In genomic region chr16:66525396-66526180, GRCh38 we compare ENCODE assay signal across 11 cellular contexts. TPM values are rescaled to one million over a fixed set of nuclear protein-coding genes. Genes with fewer than 3 reads are reported as not detected.
DNase-seq lines count a peak whose midpoint lies in the region; ATAC-seq and TF ChIP-seq lines count a peak whose summit lies in the region.
"Had no signal": no experiment of that assay in that cellular context is flagged by ENCODE, and none has a peak within 500 bp of the region (broad histone marks: within the 10 kb centered on the region; RNA-seq: fewer than 3 reads in every experiment).

No MANE protein-coding gene starts in this region.

- BruUV-seq in mammary epithelial cell (replicated peaks; lab: Mats Ljungman, UMichigan): no TSS peak

- 51% methylated on average over 9 of the region's 9 CpGs for WGBS in mammary epithelial cell (ENCODE audit: low coverage, missing lambda C conversion rate)
- no CpG with 5 or more reads among the region's 9 CpGs for WGBS in trophoblast cell (ENCODE audit: extremely low coverage, insufficient coverage, insufficient read length)
- WGBS in SK-N-SH (ENCODE audit: low lambda C conversion rate): 87% methylated on average over 7 of the region's 9 CpGs

- no peaks in the 10 kb centered on the region for H3K9me3 Mint-ChIP-seq in CD8-positive, alpha-beta memory T cell

- H4K8ac ChIP-seq in trophoblast cell (ENCODE audit: low read depth, low read length): no peak overlapping the region

- DNase-seq in CD8-positive, alpha-beta memory T cell: no peak
- DNase-seq in NB4 (ENCODE audit: low read depth) (peak; percentile 86), mammary epithelial cell (peak; percentile 93), trophoblast cell (peak; percentile 92 to 94), SK-N-SH (no peak)
- DNase-seq: NCI-H510A had no signal

- POLR2A ChIA-PET in CD8-positive, alpha-beta memory T cell (lab: Charles Lee): interaction anchor here (0.6 to 1.9 kb wide), 2 partner anchors 17 to 27 kb away, joined by 3 to 5 read pairs; partner anchors contain the start of gene CKLF
- POLR2A ChIA-PET in SK-N-SH (lab: Yijun Ruan, JAX): no interaction called here

- peak overlapping the region in 2 of 7 donors; percentile 15 to 41 for H3K4me3 Mint-ChIP-seq in CD8-positive, alpha-beta memory T cell

- TF ChIP-seq CTCF in NB4 (IDR thresholded peaks at IDR 0.05; ENCODE audit: low read depth, low read length) (no peak), mammary epithelial cell (conservative IDR thresholded peaks at IDR 0.05 in 1 of 2, IDR thresholded peaks at IDR 0.05 in 1 of 2; ENCODE audit: extremely low read depth in 1 of 2, insufficient read depth in 1 of 2, low read depth in 1 of 2, low read length in 2 of 2) (no peak), SK-N-SH (IDR thresholded peaks at IDR 0.05) (no peak)

- peaks cover 4% of the 10 kb centered on the region for H3K79me1 ChIP-seq in trophoblast cell (ENCODE audit: low read length)

- TF ChIP-seq RAD21 in SK-N-SH (IDR thresholded peaks at IDR 0.05; ENCODE audit: low read length): no peak

- H3K9ac ChIP-seq in mammary epithelial cell (ENCODE audit: insufficient read depth, low read length) (no peak overlapping the region), trophoblast cell (ENCODE audit: low read length) (no peak overlapping the region), SK-N-SH (no peak overlapping the region)

- in situ Hi-C loops in mammary epithelial cell (cut with MboI; ENCODE audit: low sequenced_read_pairs in 2 of 2): no loop called here

- H3K36me3 ChIP-seq in CD8-positive, alpha-beta memory T cell (ENCODE audit: insufficient read depth, low read length): no peaks in the 10 kb centered on the region
- H3K36me3 ChIP-seq in mammary epithelial cell (ENCODE audit: insufficient read depth, low read length) (peaks cover 11% of the 10 kb centered on the region), trophoblast cell (ENCODE audit: control insufficient read depth in 1 of 2, insufficient read depth in 2 of 2, low read length in 2 of 2) (peaks cover 4% of the 10 kb centered on the region in 2 experiments), SK-N-SH (replicated peaks in 1 of 2; ENCODE audit: control insufficient read depth in 1 of 2, insufficient read depth in 2 of 2, low read length in 1 of 2) (peaks cover 11 to 34% of the 10 kb centered on the region in 2 experiments)

- H3K4me1 Mint-ChIP-seq in CD8-positive, alpha-beta memory T cell: peaks cover 62 to 67% (median 62%) of the 10 kb centered on the region in 3 donors

- H3K27ac Mint-ChIP-seq in CD8-positive, alpha-beta memory T cell: peak overlapping the region in 7 of 8 donors; percentile 89 to 100 (median 97)

- CTCF ChIA-PET in CD8-positive, alpha-beta memory T cell (lab: Charles Lee): interaction anchor here (6.0 kb wide), 1 partner anchor 14 kb away, joined by 39 read pairs; no protein-coding TSS in a partner anchor
- CTCF ChIA-PET in mammary epithelial cell (lab: Charles Lee; ENCODE audit: low non-redundant PET) (interaction anchor here (0.5 to 0.6 kb wide), 2 partner anchors 305 to 343 kb away, joined by 3 read pairs; partner anchors contain the start of gene NAE1), SK-N-SH (lab: Yijun Ruan, JAX) (no interaction called here)

- no peak overlapping the region for H3K14ac ChIP-seq in trophoblast cell (ENCODE audit: low read length)

- H3K4me1 ChIP-seq in CD8-positive, alpha-beta memory T cell (ENCODE audit: insufficient read depth, low read length): peaks cover 58% of the 10 kb centered on the region
- H3K4me1 ChIP-seq in mammary epithelial cell (ENCODE audit: insufficient read depth, low read length): peaks cover 53% of the 10 kb centered on the region
- H3K4me1 ChIP-seq in trophoblast cell (ENCODE audit: control insufficient read depth in 1 of 2, insufficient read depth in 2 of 2, low read length in 2 of 2): peaks cover 4 to 8% of the 10 kb centered on the region in 2 experiments
- H3K4me1 ChIP-seq in SK-N-SH (ENCODE audit: control insufficient read depth in 1 of 2, insufficient read depth in 2 of 2, low read depth in 1 of 2, low read length in 1 of 2): no peaks in the 10 kb centered on the region

- no peaks in the 10 kb centered on the region for H3K9me3 ChIP-seq in CD8-positive, alpha-beta memory T cell (ENCODE audit: low read length)
- H3K9me3 ChIP-seq in mammary epithelial cell (replicated peaks; ENCODE audit: insufficient read depth, low read length) (no peaks in the 10 kb centered on the region), trophoblast cell (ENCODE audit: insufficient read depth, low read depth, low read length) (no peaks in the 10 kb centered on the region), SK-N-SH (no peaks in the 10 kb centered on the region)

- no peak for TF ChIP-seq POLR2A in NB4 (IDR thresholded peaks at IDR 0.05; ENCODE audit: extremely low read depth, insufficient read length)

- peak overlapping the region; percentile 63 for H4K91ac ChIP-seq in trophoblast cell (ENCODE audit: low read depth, low read length)

- H3K27me3 Mint-ChIP-seq in CD8-positive, alpha-beta memory T cell: no peaks in the 10 kb centered on the region

- intact Hi-C loops in mammary epithelial cell (cut with micrococcal nuclease): no loop called here

- H2AK5ac ChIP-seq in trophoblast cell (ENCODE audit: low read length): no peak overlapping the region

- no peak overlapping the region for H3K27ac ChIP-seq in CD8-positive, alpha-beta memory T cell (ENCODE audit: low read depth, low read length)
- H3K27ac ChIP-seq in mammary epithelial cell (ENCODE audit: insufficient read depth, low read depth, low read length): peak overlapping the region; percentile 33
- no peak overlapping the region for H3K27ac ChIP-seq in trophoblast cell (ENCODE audit: low read depth, low read length)
- no peak overlapping the region for H3K27ac ChIP-seq in SK-N-SH (ENCODE audit: low read depth in 2 of 2, low read length in 1 of 2)
- H3K27ac ChIP-seq: hepatocyte had no signal

- H3K4me2 ChIP-seq in mammary epithelial cell (ENCODE audit: insufficient read depth, low read depth, low read length): no peak overlapping the region
- H3K4me2 ChIP-seq in trophoblast cell (ENCODE audit: low read length): no peak overlapping the region
- no peak overlapping the region for H3K4me2 ChIP-seq in SK-N-SH
- H3K4me2 ChIP-seq: hepatocyte had no signal

- H3K4me3 ChIP-seq in CD8-positive, alpha-beta memory T cell (ENCODE audit: low read length): no peak overlapping the region
- no peak overlapping the region for H3K4me3 ChIP-seq in NB4 (ENCODE audit: low read depth, low read length)
- H3K4me3 ChIP-seq in mammary epithelial cell (replicated peaks in 1 of 3; ENCODE audit: insufficient read depth in 1 of 3, low read depth in 2 of 3, low read length in 3 of 3): no peak overlapping the region
- H3K4me3 ChIP-seq in trophoblast cell (ENCODE audit: low read depth, low read length): no peak overlapping the region
- no peak overlapping the region for H3K4me3 ChIP-seq in SK-N-SH (ENCODE audit: low read depth in 2 of 2, low read length in 1 of 2)
- H3K4me3 ChIP-seq: hepatocyte had no signal

- H2BK5ac ChIP-seq in trophoblast cell (ENCODE audit: low read depth, low read length, poor library complexity): no peak overlapping the region

- H3K36me3 Mint-ChIP-seq in CD8-positive, alpha-beta memory T cell: peaks cover 0 to 6% (median 2%) of the 10 kb centered on the region in 3 donors

- H3K18ac ChIP-seq in trophoblast cell (ENCODE audit: low read length): no peak overlapping the region

- TF ChIP-seq EP300 in SK-N-SH (IDR thresholded peaks at IDR 0.05; ENCODE audit: borderline replicate concordance in 1 of 2, low read depth in 1 of 2, low read length in 1 of 2): no peak

- H4K20me1 ChIP-seq in mammary epithelial cell (ENCODE audit: insufficient read depth, low read length): no peaks in the 10 kb centered on the region
- H4K20me1 ChIP-seq in SK-N-SH (ENCODE audit: insufficient read depth): no peaks in the 10 kb centered on the region

- ATAC-seq in GM21528 (IDR thresholded peaks at IDR 0.05; ENCODE audit: low FRiP score, unreplicated experiment) (no peak), HG03520 (IDR thresholded peaks at IDR 0.05; ENCODE audit: unreplicated experiment) (no peak), GM19463 (IDR thresholded peaks at IDR 0.05; ENCODE audit: unreplicated experiment) (no peak)

- no peak overlapping the region for H3K4ac ChIP-seq in trophoblast cell (ENCODE audit: low read depth, low read length)

- H3K79me2 ChIP-seq in mammary epithelial cell (ENCODE audit: insufficient read depth, low read length) (no peaks in the 10 kb centered on the region), trophoblast cell (ENCODE audit: control insufficient read depth, insufficient read depth, low read length, poor library complexity) (no peaks in the 10 kb centered on the region), SK-N-SH (ENCODE audit: insufficient read depth) (no peaks in the 10 kb centered on the region)
- H3K79me2 ChIP-seq: hepatocyte had no signal

- H3K9me2 ChIP-seq in SK-N-SH: no peaks in the 10 kb centered on the region

- peak overlapping the region; percentile 19 for H2BK12ac ChIP-seq in trophoblast cell (ENCODE audit: low read length)

- H4K12ac ChIP-seq in trophoblast cell (ENCODE audit: low read depth, low read length): no peak overlapping the region

- H3K23ac ChIP-seq in trophoblast cell (ENCODE audit: low read length): no peak overlapping the region

- dilution Hi-C loops in mammary epithelial cell (cut with HindIII; ENCODE audit: low sequenced_read_pairs): no loop called here

- H2AFZ ChIP-seq in mammary epithelial cell (ENCODE audit: low read depth, low read length) (peak overlapping the region; percentile 7), trophoblast cell (ENCODE audit: insufficient read depth, low read length, poor library complexity) (no peak overlapping the region), SK-N-SH (ENCODE audit: low read depth) (no peak overlapping the region)
- H2AFZ ChIP-seq: hepatocyte had no signal

- no peaks in the 10 kb centered on the region for H3F3A ChIP-seq in SK-N-SH (replicated peaks; ENCODE audit: insufficient read depth)

- H2BK120ac ChIP-seq in trophoblast cell (ENCODE audit: insufficient read depth, low read length, poor library complexity): peak overlapping the region; percentile 72

- H3K27me3 ChIP-seq in CD8-positive, alpha-beta memory T cell (ENCODE audit: insufficient read depth, low read length, poor library complexity, severe bottlenecking): no peaks in the 10 kb centered on the region
- H3K27me3 ChIP-seq in mammary epithelial cell (ENCODE audit: insufficient read depth, low read length) (no peaks in the 10 kb centered on the region), trophoblast cell (ENCODE audit: insufficient read depth, low read length) (no peaks in the 10 kb centered on the region), SK-N-SH (ENCODE audit: insufficient read depth) (no peaks in the 10 kb centered on the region)
- H3K27me3 ChIP-seq: hepatocyte had no signal

RNA-seq across cellular contexts. Expression of gene TK2, which starts 24.3 kb away (rescaled TPM):
- total RNA-seq in CD8-positive, alpha-beta memory T cell: 1 to 10 TPM; 5.6 TPM
- 10.4 TPM for polyA plus RNA-seq in CD8-positive, alpha-beta memory T cell
- total RNA-seq in mammary epithelial cell: 10 to 100 TPM; 34.4 to 41.2 TPM
- polyA plus RNA-seq in mammary epithelial cell (15.7 TPM), SK-N-SH (2012; rRNA removed) (25.2 and 37.6 TPM in 2 replicates)
- 26.2 TPM for polyA minus RNA-seq in mammary epithelial cell
- 3.4 and 3.7 TPM in 2 replicates for polyA plus RNA-seq in trophoblast cell (2013)
- 27.7 and 28.2 TPM in 2 replicates for polyA plus RNA-seq in SK-N-SH (2012; cell fraction: cytosol; rRNA removed)
- polyA plus RNA-seq in SK-N-SH (2012; cell fraction: nucleus; rRNA removed): 64.2 and 80.0 TPM in 2 replicates

RNA-seq across cellular contexts. Expression of gene CKLF, which starts 26.8 kb away (rescaled TPM):
- total RNA-seq in CD8-positive, alpha-beta memory T cell: 100 to 1,000 TPM; 118 to 121 TPM
- polyA plus RNA-seq in CD8-positive, alpha-beta memory T cell: 265 TPM
- total RNA-seq in mammary epithelial cell: 10 to 100 TPM; 26.8 to 46.6 TPM
- polyA plus RNA-seq in mammary epithelial cell (108 TPM), SK-N-SH (2012; rRNA removed) (179 and 211 TPM in 2 replicates)
- polyA minus RNA-seq in mammary epithelial cell: 17.3 TPM
- polyA plus RNA-seq in trophoblast cell (2013): 27.2 and 28.1 TPM in 2 replicates
- 185 and 194 TPM in 2 replicates for polyA plus RNA-seq in SK-N-SH (2012; cell fraction: cytosol; rRNA removed)
- polyA plus RNA-seq in SK-N-SH (2012; cell fraction: nucleus; rRNA removed): 42.3 and 65.4 TPM in 2 replicates

RNA-seq across cellular contexts. Expression of gene CMTM1, which starts 40.7 kb away (rescaled TPM):
- 1 to 10 TPM; 8.2 to 8.6 TPM for total RNA-seq in CD8-positive, alpha-beta memory T cell
- polyA plus RNA-seq in CD8-positive, alpha-beta memory T cell: 1.2 TPM
- 1 to 10 TPM; 2.7 to 2.8 TPM for total RNA-seq in mammary epithelial cell
- polyA plus RNA-seq in mammary epithelial cell: 1.5 TPM
- not detected for polyA minus RNA-seq in mammary epithelial cell
- polyA plus RNA-seq in trophoblast cell (2013): 1.4 TPM in 2 replicates
- 3.1 and 3.7 TPM in 2 replicates for polyA plus RNA-seq in SK-N-SH (2012; rRNA removed)
- polyA plus RNA-seq in SK-N-SH (2012; cell fraction: cytosol; rRNA removed): 1.0 and 2.3 TPM in 2 replicates
- polyA plus RNA-seq in SK-N-SH (2012; cell fraction: nucleus; rRNA removed): 3.1 and 3.2 TPM in 2 replicates

RNA-seq across cellular contexts. Expression of gene CMTM2, which starts 53.7 kb away (rescaled TPM):
- total RNA-seq in CD8-positive, alpha-beta memory T cell: under 1 TPM; 0.22 to 0.24 TPM
- polyA plus RNA-seq in CD8-positive, alpha-beta memory T cell: not detected
- not detected for total RNA-seq in mammary epithelial cell
- 0.08 TPM for polyA plus RNA-seq in mammary epithelial cell
- not detected for polyA minus RNA-seq in mammary epithelial cell
- polyA plus RNA-seq in trophoblast cell (2013): not detected in 2 replicates
- polyA plus RNA-seq in SK-N-SH (2012; rRNA removed): not detected in 2 replicates
- polyA plus RNA-seq in SK-N-SH (2012; cell fraction: cytosol; rRNA removed): 0.07 TPM in 1 of 2 replicates, not detected in the other
- polyA plus RNA-seq in SK-N-SH (2012; cell fraction: nucleus; rRNA removed): 0.39 and 0.46 TPM in 2 replicates
- total RNA-seq: bronchial epithelial cell, hepatocyte had no signal

Comparison
In these comparisons a context has a peak if more than half of its experiments do, and no peak if none do; other contexts are left out.
1. DNase-seq: peak in NB4 (single experiment), mammary epithelial cell (single experiment) and trophoblast cell (2 of 2); none in CD8-positive, alpha-beta memory T cell (0 of 5) and SK-N-SH (single experiment).